10 cellular contexts compared by ENCODE assay signal in the genomic region with DNA sequence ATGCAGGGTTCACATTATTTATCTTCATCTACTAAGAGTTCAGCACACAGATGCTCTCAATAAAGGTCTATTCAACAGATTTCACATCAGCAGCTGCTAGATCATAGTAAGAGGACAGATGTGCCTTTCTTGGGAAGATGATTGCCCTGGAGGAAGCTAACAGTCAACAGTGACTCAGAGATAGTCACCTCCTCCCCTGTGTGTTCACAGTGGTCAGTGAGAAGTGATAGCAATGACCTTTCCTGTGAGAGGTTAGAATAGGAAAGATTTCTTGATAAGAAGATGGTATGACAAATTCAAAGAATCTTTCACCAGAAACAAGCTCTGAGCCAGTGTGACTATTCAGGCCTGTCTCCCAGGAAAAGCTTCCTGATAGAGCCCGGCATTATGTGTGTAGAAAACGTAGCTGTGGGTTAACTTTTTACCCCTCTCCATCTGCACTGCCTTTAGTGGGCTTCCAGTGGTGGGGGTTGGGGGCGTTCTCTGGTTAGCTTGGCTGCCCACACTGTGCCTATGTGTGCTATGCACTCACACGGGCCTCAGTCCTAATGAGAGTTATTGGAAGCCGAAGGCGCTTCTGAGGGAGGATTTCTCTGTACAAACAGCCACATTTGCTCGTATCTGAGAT.
DNase-seq lines count a peak whose midpoint lies in the region; ATAC-seq and TF ChIP-seq lines count a peak whose summit lies in the region.
"Had no signal": no experiment of that assay in that cellular context is flagged by ENCODE, and none has a peak within 500 bp of the region (broad histone marks: within the 10 kb centered on the region; RNA-seq: fewer than 3 reads in every experiment).

No MANE protein-coding gene starts in this region.

- H3K9me3 Mint-ChIP-seq in stimulated activated naive CD8-positive, alpha-beta T cell treated with anti-CD3 and anti-CD28 coated beads, Interleukin-15, amount 100 ng/mL, for 72 hours = no peaks in the 10 kb centered on the region

- H3K4me1 Mint-ChIP-seq in stimulated activated naive CD8-positive, alpha-beta T cell treated with anti-CD3 and anti-CD28 coated beads, Interleukin-15, amount 100 ng/mL, for 72 hours = peaks cover 7% of the 10 kb centered on the region

- TF ChIP-seq CTCF in GM20000 (IDR thresholded peaks at IDR 0.05; ENCODE audit: extremely low read depth, missing control alignments) = no peak

- H3K4me3 Mint-ChIP-seq in stimulated activated naive CD8-positive, alpha-beta T cell treated with anti-CD3 and anti-CD28 coated beads, Interleukin-15, amount 100 ng/mL, for 72 hours = no peak overlapping the region

- no peak overlapping the region for H3K27ac Mint-ChIP-seq in stimulated activated naive CD8-positive, alpha-beta T cell treated with anti-CD3 and anti-CD28 coated beads, Interleukin-15, amount 100 ng/mL, for 72 hours

- no peak for DNase-seq in stimulated activated naive CD8-positive, alpha-beta T cell treated with anti-CD3 and anti-CD28 coated beads, Interleukin-15, Interleukin-2, amounts not matched to agents 100 U/mL and 50 U/mL, for 24 hours
- no peak for DNase-seq in stimulated activated naive CD8-positive, alpha-beta T cell treated with anti-CD3 and anti-CD28 coated beads, Interleukin-15, amount 100 ng/mL, for 72 hours
- DNase-seq in SK-MEL-5 (ENCODE audit: low read depth, low spot score) (peak; percentile 90), foreskin melanocyte (peak; percentile 85), GM20000 (ENCODE audit: low spot score) (no peak), retina (no peak)
- DNase-seq: BE2C, NCI-H446 had no signal

- in situ Hi-C loops in SK-MEL-5 (cut with HindIII; ENCODE audit: low pct_unique_long_range_greater_than_20kb, low sequenced_read_pairs) = no loop called here

- ATAC-seq in stimulated activated naive CD8-positive, alpha-beta T cell treated with anti-CD3 and anti-CD28 coated beads, Interleukin-15, Interleukin-2, amounts not matched to agents 100 U/mL and 50 U/mL, for 24 hours = peak; percentile 57
- ATAC-seq in stimulated activated naive CD8-positive, alpha-beta T cell treated with anti-CD3 and anti-CD28 coated beads, Interleukin-15, amount 100 ng/mL, for 72 hours = no peak
- no peak for ATAC-seq in HG02840 (IDR thresholded peaks at IDR 0.05; ENCODE audit: low FRiP score, unreplicated experiment)
- ATAC-seq in HG03457 (IDR thresholded peaks at IDR 0.05; ENCODE audit: unreplicated experiment) = no peak

- peaks cover 23% of the 10 kb centered on the region for H3K27me3 Mint-ChIP-seq in stimulated activated naive CD8-positive, alpha-beta T cell treated with anti-CD3 and anti-CD28 coated beads, Interleukin-15, amount 100 ng/mL, for 72 hours

Comparison
In these comparisons a context has a peak if more than half of its experiments do, and no peak if none do; other contexts are left out.
1. DNase-seq: peak in SK-MEL-5 (single experiment) and foreskin melanocyte (single experiment); none in stimulated activated naive CD8-positive, alpha-beta T cell treated with anti-CD3 and anti-CD28 coated beads, Interleukin-15, Interleukin-2, amounts not matched to agents 100 U/mL and 50 U/mL, for 24 hours (single experiment), stimulated activated naive CD8-positive, alpha-beta T cell treated with anti-CD3 and anti-CD28 coated beads, Interleukin-15, amount 100 ng/mL, for 72 hours (0 of 2), GM20000 (single experiment) and retina (single experiment).